ENCODE assay signal across 1 cellular context in the genomic region with DNA sequence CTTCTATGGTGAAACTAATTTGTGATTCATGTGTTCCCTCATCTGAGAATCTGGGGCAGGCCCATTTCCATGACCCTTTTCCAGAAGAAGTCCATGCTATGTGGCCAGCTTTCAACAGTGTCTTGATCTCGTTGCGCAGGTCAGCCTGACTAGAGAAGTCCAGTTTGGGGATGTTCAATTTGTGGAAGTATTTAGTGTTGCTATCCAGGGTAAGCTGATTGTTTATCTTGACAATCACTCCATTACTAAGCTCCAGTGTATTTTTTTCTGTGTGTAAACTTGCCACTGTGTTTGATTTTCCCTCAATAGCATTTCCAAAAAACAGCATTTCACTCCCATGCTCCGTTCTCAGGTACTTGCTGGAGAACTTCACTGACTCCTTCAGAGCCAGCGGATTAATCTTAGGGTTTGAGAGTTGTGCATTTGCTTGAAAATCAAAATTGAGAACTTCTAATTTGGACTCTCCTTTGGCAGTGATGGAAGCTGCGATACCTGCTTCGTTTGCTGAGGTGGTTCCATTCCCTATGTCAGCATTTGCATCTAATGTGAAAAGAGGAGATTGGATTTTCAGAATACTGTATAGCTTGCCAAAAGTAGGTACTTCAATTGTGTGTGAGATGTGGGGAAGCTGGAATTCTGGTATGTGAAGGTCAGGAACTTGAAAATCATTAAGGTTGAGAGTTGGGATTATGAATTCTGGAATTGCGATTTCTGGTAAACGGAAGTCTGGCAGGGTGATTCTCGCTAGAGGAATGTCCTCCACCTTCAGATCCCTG.
A peak's percentile ranks its signal among the peaks of the same experiment; 100 is the strongest.
TF ChIP-seq lines count a peak whose summit lies in the region.

No MANE protein-coding gene starts in this region.

TF ChIP-seq in HepG2, 621 proteins besides CTCF, POLR2A, EP300 and RAD21 (continued from another document and continues in another):
- no peak for TF ChIP-seq ZNF687 (CRISPR knock-in tag; IDR thresholded peaks at IDR 0.05)
- no peak for TF ChIP-seq RCOR2 (CRISPR knock-in tag; IDR thresholded peaks at IDR 0.05)
- no peak; the same call in 1 of the 2 replicates for TF ChIP-seq ATF1 (CRISPR knock-in tag; IDR thresholded peaks at IDR 0.05)
- no peak for TF ChIP-seq SKIL (CRISPR knock-in tag; IDR thresholded peaks at IDR 0.05; ENCODE audit: borderline replicate concordance)
- no peak for TF ChIP-seq ATF7-NPFF (CRISPR knock-in tag; IDR thresholded peaks at IDR 0.05; ENCODE audit: low read depth)
- no peak for TF ChIP-seq PRDM15 (CRISPR knock-in tag; IDR thresholded peaks at IDR 0.05)
- no peak; the same call in 1 of the 2 replicates for TF ChIP-seq ZKSCAN8 (CRISPR knock-in tag; IDR thresholded peaks at IDR 0.05; ENCODE audit: borderline replicate concordance)
- TF ChIP-seq ZKSCAN1 (IDR thresholded peaks at IDR 0.05; ENCODE audit: low read length): no peak
- TF ChIP-seq TMF1 (CRISPR knock-in tag; IDR thresholded peaks at IDR 0.05; ENCODE audit: low read depth): no peak
- peak; percentile 59 for TF ChIP-seq ZNF761 (CRISPR knock-in tag; conservative IDR thresholded peaks at IDR 0.05)
- TF ChIP-seq, protein P1, sequence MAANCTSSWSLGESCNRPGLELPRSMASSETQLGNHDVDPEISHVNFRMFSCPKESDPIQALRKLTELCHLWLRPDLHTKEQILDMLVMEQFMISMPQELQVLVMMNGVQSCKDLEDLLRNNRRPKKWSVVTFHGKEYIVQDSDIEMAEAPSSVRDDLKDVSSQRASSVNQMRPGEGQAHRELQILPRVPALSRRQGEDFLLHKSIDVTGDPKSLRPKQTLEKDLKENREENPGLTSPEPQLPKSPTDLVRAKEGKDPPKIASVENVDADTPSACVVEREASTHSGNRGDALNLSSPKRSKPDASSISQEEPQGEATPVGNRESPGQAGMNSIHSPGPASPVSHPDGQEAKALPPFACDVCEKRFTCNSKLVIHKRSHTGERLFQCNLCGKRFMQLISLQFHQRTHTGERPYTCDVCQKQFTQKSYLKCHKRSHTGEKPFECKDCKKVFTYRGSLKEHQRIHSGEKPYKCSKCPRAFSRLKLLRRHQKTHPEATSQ (CRISPR knock-in tag; IDR thresholded peaks at IDR 0.05; ENCODE audit: borderline replicate concordance): no peak; the same call in 1 of the 2 replicates
- TF ChIP-seq, protein P2, sequence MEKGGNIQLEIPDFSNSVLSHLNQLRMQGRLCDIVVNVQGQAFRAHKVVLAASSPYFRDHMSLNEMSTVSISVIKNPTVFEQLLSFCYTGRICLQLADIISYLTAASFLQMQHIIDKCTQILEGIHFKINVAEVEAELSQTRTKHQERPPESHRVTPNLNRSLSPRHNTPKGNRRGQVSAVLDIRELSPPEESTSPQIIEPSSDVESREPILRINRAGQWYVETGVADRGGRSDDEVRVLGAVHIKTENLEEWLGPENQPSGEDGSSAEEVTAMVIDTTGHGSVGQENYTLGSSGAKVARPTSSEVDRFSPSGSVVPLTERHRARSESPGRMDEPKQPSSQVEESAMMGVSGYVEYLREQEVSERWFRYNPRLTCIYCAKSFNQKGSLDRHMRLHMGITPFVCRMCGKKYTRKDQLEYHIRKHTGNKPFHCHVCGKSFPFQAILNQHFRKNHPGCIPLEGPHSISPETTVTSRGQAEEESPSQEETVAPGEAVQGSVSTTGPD (CRISPR knock-in tag; IDR thresholded peaks at IDR 0.05): no peak
- TF ChIP-seq ZNF570 (CRISPR knock-in tag; IDR thresholded peaks at IDR 0.05; ENCODE audit: borderline replicate concordance): no peak
- no peak for TF ChIP-seq PTBP1 (IDR thresholded peaks at IDR 0.05; ENCODE audit: low read depth, low read length, poor library complexity, severe bottlenecking)
- 0 out of 2 replicates have a peak, but pooled peaks have one; percentile 44 for TF ChIP-seq ZNF446 (CRISPR knock-in tag; IDR thresholded peaks at IDR 0.05)
- peak; percentile 10; the same call in 1 of the 2 replicates for TF ChIP-seq ARID2 (CRISPR knock-in tag; IDR thresholded peaks at IDR 0.05; ENCODE audit: borderline replicate concordance)
- no peak for TF ChIP-seq ARHGAP35 (CRISPR knock-in tag; IDR thresholded peaks at IDR 0.05; ENCODE audit: borderline replicate concordance)
- TF ChIP-seq MBNL3 (CRISPR knock-in tag; conservative IDR thresholded peaks at IDR 0.05): no peak
- TF ChIP-seq ZBTB1 (CRISPR knock-in tag; IDR thresholded peaks at IDR 0.05; ENCODE audit: borderline replicate concordance): no peak
- 0 out of 2 replicates have a peak, but pooled peaks have one; percentile 33 for TF ChIP-seq ZNF501 (CRISPR knock-in tag; IDR thresholded peaks at IDR 0.05)
- TF ChIP-seq STAT5B (CRISPR knock-in tag; IDR thresholded peaks at IDR 0.05): no peak
- TF ChIP-seq SAFB2 (CRISPR knock-in tag; IDR thresholded peaks at IDR 0.05; ENCODE audit: borderline replicate concordance, low read depth): peak; percentile 24; the same call in 1 of the 2 replicates
- no peak for TF ChIP-seq KDM6A (CRISPR knock-in tag; IDR thresholded peaks at IDR 0.05; ENCODE audit: low read depth)
- no peak for TF ChIP-seq KAT2B (IDR thresholded peaks at IDR 0.05; ENCODE audit: borderline replicate concordance, low read depth, low read length)
- peak; percentile 56 for TF ChIP-seq PRPF4 (IDR thresholded peaks at IDR 0.05; ENCODE audit: low read depth, low read length, poor library complexity, severe bottlenecking)
- TF ChIP-seq ZNF639 (CRISPR knock-in tag; conservative IDR thresholded peaks at IDR 0.05): no peak
- TF ChIP-seq ZBTB20 (CRISPR knock-in tag; IDR thresholded peaks at IDR 0.05; ENCODE audit: borderline replicate concordance, low read depth): peak; percentile 25; the same call in 1 of the 2 replicates
- TF ChIP-seq NFRKB (IDR thresholded peaks at IDR 0.05): no peak
- no peak for TF ChIP-seq SALL1 (CRISPR knock-in tag; IDR thresholded peaks at IDR 0.05)
